ENCODE assay signal across 30 cellular contexts in the genomic region with DNA sequence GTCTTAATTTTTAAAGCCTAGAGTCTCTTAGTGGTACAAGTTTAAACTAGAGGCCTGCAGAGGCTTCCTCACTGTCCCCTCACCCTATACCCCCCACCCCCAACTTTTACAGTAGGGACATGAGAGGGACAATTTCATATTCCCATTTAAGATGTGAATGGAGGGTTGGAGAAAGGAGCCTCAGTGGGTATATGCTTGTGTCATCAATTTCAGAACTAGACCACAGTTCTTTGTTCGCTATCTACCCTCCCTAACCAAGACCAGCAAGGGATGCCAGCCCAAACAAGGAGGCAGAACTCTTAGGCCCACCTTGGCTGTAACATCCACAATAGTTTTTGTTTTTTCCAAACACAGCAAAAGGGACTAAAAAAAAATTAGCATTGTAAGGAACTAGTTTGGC. TPM values are rescaled to one million over a fixed set of nuclear protein-coding genes. Genes with fewer than 3 reads are reported as not detected.
"Had no signal": no experiment of that assay in that cellular context is flagged by ENCODE, and none has a peak within 500 bp of the region (broad histone marks: within the 10 kb centered on the region; RNA-seq: fewer than 3 reads in every experiment).

No MANE protein-coding gene starts in this region.

- H3K9me3 ChIP-seq: ovary, psoas muscle, spleen, stomach, thoracic aorta, thyroid gland, upper lobe of left lung, vagina had no signal

- H3K4me3 ChIP-seq: neural progenitor cell, ovary, psoas muscle, skin epidermis, smooth muscle cell, spleen, stomach, thoracic aorta, thyroid gland, tibial nerve, upper lobe of left lung, vagina had no signal

- H3K36me3 ChIP-seq: neural progenitor cell, ovary, spleen, stomach, thoracic aorta, thyroid gland, tibial nerve, upper lobe of left lung, vagina had no signal

- H3K4me1 ChIP-seq: psoas muscle, spleen, tibial nerve, upper lobe of left lung had no signal

- H3K4me3 Mint-ChIP-seq: natural killer cell; nephron; neural progenitor cell; stimulated activated effector memory CD8-positive, alpha-beta T cell treated with anti-CD3 and anti-CD28 coated beads, Interleukin-12 subunit alpha, Interleukin-12 subunit beta, amount 100 ng/mL, for 72 hours; stimulated activated naive B cell treated with anti-CD40 and anti-IgM and Interleukin-4, amounts not matched to agents 10 μg/mL and 1 μg/mL and 100 μg/mL, for 72 hours; stimulated activated naive CD8-positive, alpha-beta T cell treated with anti-CD3 and anti-CD28 coated beads, Interleukin-15, Interleukin-2, amounts not matched to agents 100 ng/mL and 50 ng/mL, for 24 hours had no signal

- H3K9me3 Mint-ChIP-seq: natural killer cell; stimulated activated effector memory CD8-positive, alpha-beta T cell treated with anti-CD3 and anti-CD28 coated beads, Interleukin-12 subunit alpha, Interleukin-12 subunit beta, amount 100 ng/mL, for 72 hours; stimulated activated naive CD8-positive, alpha-beta T cell treated with anti-CD3 and anti-CD28 coated beads, Interleukin-15, Interleukin-2, amounts not matched to agents 100 ng/mL and 50 ng/mL, for 24 hours had no signal

- H3K27ac ChIP-seq: neural progenitor cell, ovary, parathyroid adenoma, psoas muscle, skin epidermis, spleen, stomach, thoracic aorta, thyroid gland, tibial nerve, upper lobe of left lung, vagina had no signal

- H3K27ac Mint-ChIP-seq: natural killer cell; nephron; neural progenitor cell; progenitor cell of endocrine pancreas; stimulated activated effector memory CD8-positive, alpha-beta T cell treated with anti-CD3 and anti-CD28 coated beads, Interleukin-12 subunit alpha, Interleukin-12 subunit beta, amount 100 ng/mL, for 72 hours; stimulated activated naive B cell treated with anti-CD40 and anti-IgM and Interleukin-4, amounts not matched to agents 10 μg/mL and 1 μg/mL and 100 μg/mL, for 72 hours; stimulated activated naive CD8-positive, alpha-beta T cell treated with anti-CD3 and anti-CD28 coated beads, Interleukin-15, Interleukin-2, amounts not matched to agents 100 ng/mL and 50 ng/mL, for 24 hours had no signal

- DNase-seq: natural killer cell; occipital lobe; ovary; posterior cingulate gyrus; psoas muscle; right cardiac atrium; spleen; stimulated activated CD4-positive, alpha-beta T cell treated with anti-CD3 and anti-CD28 coated beads, Interleukin-12 subunit alpha, Interleukin-12 subunit beta, amount 100 ng/mL, for 4 hours; stimulated activated CD4-positive, alpha-beta T cell treated with anti-CD3 and anti-CD28 coated beads, Interleukin-1b, Interleukin-23, amount 100 ng/mL, for 48 hours; stimulated activated CD4-positive, alpha-beta T cell treated with anti-CD3 and anti-CD28 coated beads, Interleukin-2, amount 100 ng/mL, for 48 hours; stimulated activated CD4-positive, alpha-beta T cell treated with anti-CD3 and anti-CD28 coated beads, Interleukin-4, amount 100 ng/mL, for 24 hours; stimulated activated naive B cell treated with anti-CD40 and anti-IgM and Interleukin-4, amounts not matched to agents 10 μg/mL and 1 μg/mL and 100 μg/mL, for 72 hours; stimulated activated naive CD4-positive, alpha-beta T cell treated with Interleukin-2 at 50 U/mL for 16 hours; stomach; thyroid gland; trophoblast cell; upper lobe of left lung had no signal

- H3K36me3 Mint-ChIP-seq: natural killer cell; neural progenitor cell; stimulated activated effector memory CD8-positive, alpha-beta T cell treated with anti-CD3 and anti-CD28 coated beads, Interleukin-12 subunit alpha, Interleukin-12 subunit beta, amount 100 ng/mL, for 72 hours; stimulated activated naive B cell treated with anti-CD40 and anti-IgM and Interleukin-4, amounts not matched to agents 10 μg/mL and 1 μg/mL and 100 μg/mL, for 72 hours had no signal

- FAIRE-seq: urothelium cell line had no signal

- H2AFZ ChIP-seq: neural progenitor cell, parathyroid adenoma had no signal

- H3K9ac ChIP-seq: neural progenitor cell, parathyroid adenoma had no signal

- H3K4me2 ChIP-seq: neural progenitor cell, smooth muscle cell had no signal

- H3K79me2 ChIP-seq: parathyroid adenoma had no signal

- H3K4me1 Mint-ChIP-seq: natural killer cell; nephron; stimulated activated effector memory CD8-positive, alpha-beta T cell treated with anti-CD3 and anti-CD28 coated beads, Interleukin-12 subunit alpha, Interleukin-12 subunit beta, amount 100 ng/mL, for 72 hours; stimulated activated naive B cell treated with anti-CD40 and anti-IgM and Interleukin-4, amounts not matched to agents 10 μg/mL and 1 μg/mL and 100 μg/mL, for 72 hours had no signal

- H3K27me3 ChIP-seq: neural progenitor cell, ovary, thyroid gland, tibial nerve, upper lobe of left lung, vagina had no signal

- ATAC-seq: natural killer cell; psoas muscle; right cardiac atrium; sciatic nerve; stimulated activated effector memory CD8-positive, alpha-beta T cell treated with anti-CD3 and anti-CD28 coated beads, Interleukin-12 subunit alpha, Interleukin-12 subunit beta, amount 100 ng/mL, for 72 hours; stimulated activated naive B cell treated with anti-CD40 and anti-IgM and Interleukin-4, amounts not matched to agents 10 μg/mL and 1 μg/mL and 100 μg/mL, for 72 hours had no signal

RNA-seq across cellular contexts. Expression of a gene that starts 14.0 kb away (rescaled TPM):
- total RNA-seq: natural killer cell, psoas muscle, spleen, thoracic aorta had no signal
- polyA plus RNA-seq: psoas muscle had no signal
